Comparison of ENCODE assay signal across 13 cellular contexts in the genomic region with DNA sequence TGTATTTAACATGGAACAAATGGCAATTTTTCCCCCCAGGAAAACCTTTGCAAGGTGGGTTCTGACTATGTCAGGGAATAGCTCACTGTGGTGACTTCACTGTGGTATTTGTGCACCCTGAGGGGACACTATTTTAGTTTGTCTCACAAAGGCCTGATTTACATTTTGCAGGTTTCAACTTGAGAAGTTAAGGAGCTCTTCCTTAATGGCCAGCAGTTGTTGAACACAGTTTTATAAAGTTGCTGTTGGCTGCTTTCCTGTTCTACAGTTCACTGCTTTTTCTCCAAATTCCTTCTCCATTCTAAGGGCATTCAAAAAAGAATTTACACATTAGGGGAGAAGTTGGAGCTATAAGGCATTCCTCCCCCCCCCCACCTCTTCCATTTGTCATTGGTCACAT. TPM values are rescaled to one million over a fixed set of nuclear protein-coding genes. Genes with fewer than 3 reads are reported as not detected.
DNase-seq lines count a peak whose midpoint lies in the region; ATAC-seq, FAIRE-seq and TF ChIP-seq lines count a peak whose summit lies in the region.
"Had no signal": no experiment of that assay in that cellular context is flagged by ENCODE, and none has a peak within 500 bp of the region (broad histone marks: within the 10 kb centered on the region; RNA-seq: fewer than 3 reads in every experiment).

No MANE protein-coding gene starts in this region.

- H4K20me1 ChIP-seq in smooth muscle cell (ENCODE audit: low read depth) = peaks cover 65% of the 10 kb centered on the region

- H3K4me2 ChIP-seq in smooth muscle cell = peak overlapping the region; percentile 47

- H3K36me3 ChIP-seq in smooth muscle cell (ENCODE audit: low read depth) = no peaks in the 10 kb centered on the region

- H3K9me3 ChIP-seq in smooth muscle cell (replicated peaks; ENCODE audit: low read depth) = no peaks in the 10 kb centered on the region
- H3K9me3 ChIP-seq: HAP-1 had no signal

- peaks cover 62% of the 10 kb centered on the region for H3K4me1 ChIP-seq in smooth muscle cell (ENCODE audit: low read depth)

- H3F3A ChIP-seq in smooth muscle cell (ENCODE audit: low read depth) = peaks cover 6% of the 10 kb centered on the region

- ATAC-seq in GM19035 (IDR thresholded peaks at IDR 0.05; ENCODE audit: unreplicated experiment) (no peak), GM21360 (IDR thresholded peaks at IDR 0.05; ENCODE audit: unreplicated experiment) (no peak)

- peak; percentile 40 for FAIRE-seq in GM12891 (lab: Jason Lieb, UNC)

- no peak overlapping the region for H3K9ac ChIP-seq in smooth muscle cell (ENCODE audit: low read depth)

- H3K4me3 ChIP-seq in foreskin fibroblast (ENCODE audit: low read depth in 1 of 2, low read length in 2 of 2) = peak overlapping the region; percentile 64 to 84
- no peak overlapping the region for H3K4me3 ChIP-seq in smooth muscle cell
- H3K4me3 ChIP-seq: HAP-1 had no signal

- H3K79me2 ChIP-seq in smooth muscle cell (ENCODE audit: low read depth) = peaks cover 88% of the 10 kb centered on the region

- H2AFZ ChIP-seq in smooth muscle cell (ENCODE audit: low read depth) = no peak overlapping the region

- DNase-seq in GM12891 (ENCODE audit: insufficient read length, low spot score) (no peak), foreskin fibroblast (no peak), smooth muscle cell (lab: John Stamatoyannopoulos, UW; ENCODE audit: unreplicated experiment) (no peak), NCI-H1417 (lab: John Stamatoyannopoulos, UW) (no peak), superior temporal gyrus (ENCODE audit: extremely low spot score) (no peak)
- DNase-seq: activated naive CD4-positive, alpha-beta T cell treated with anti-CD3 and anti-CD28 coated beads for 36 hours; hypothalamus; KBM-7 had no signal

- TF ChIP-seq POLR2A in GM12891 (IDR thresholded peaks at IDR 0.05; ENCODE audit: low read depth, low read length) = no peak

- H3K27ac ChIP-seq in VCaP (peak overlapping the region; percentile 13; the same call in 1 of the 2 replicates), smooth muscle cell (ENCODE audit: low read depth) (peak overlapping the region; percentile 90)

- TF ChIP-seq CTCF in VCaP (conservative IDR thresholded peaks at IDR 0.05) (no peak), foreskin fibroblast (IDR thresholded peaks at IDR 0.05; ENCODE audit: low read depth, low read length) (no peak), smooth muscle cell (IDR thresholded peaks at IDR 0.05; ENCODE audit: borderline replicate concordance, insufficient read depth, poor library complexity, severe bottlenecking) (no peak)

- H3K27me3 ChIP-seq in smooth muscle cell (ENCODE audit: low read depth) = no peaks in the 10 kb centered on the region

TF ChIP-seq in GM12891, 5 proteins besides CTCF, POLR2A, EP300 and RAD21:
- TF ChIP-seq PAX5 (IDR thresholded peaks at IDR 0.05; ENCODE audit: insufficient read depth, low read length, severe bottlenecking) (no peak), POU2F2 (IDR thresholded peaks at IDR 0.05; ENCODE audit: low read depth, low read length) (no peak), SPI1 (IDR thresholded peaks at IDR 0.05; ENCODE audit: low read depth, low read length) (no peak), TAF1 (IDR thresholded peaks at IDR 0.05; ENCODE audit: low read depth, low read length) (no peak)

RNA-seq across cellular contexts. Expression of a gene that starts 4.6 kb away (rescaled TPM):
- 5.3 TPM for polyA plus RNA-seq in GM12891 (2012; ENCODE audit: low read depth, missing spikeins)
- total RNA-seq in smooth muscle cell = 137 and 156 TPM in 2 replicates
- 64.9 and 71.0 TPM in 2 replicates for polyA plus RNA-seq in smooth muscle cell
- total RNA-seq: T-helper 2 cell treated with Interferon-gamma antibody and Interleukin-4, amounts not matched to agents 100 ng/mL and 5 ng/mL, for 36 hours had no signal
